ENCODE assay signal across 8 cellular contexts in the genomic region with DNA sequence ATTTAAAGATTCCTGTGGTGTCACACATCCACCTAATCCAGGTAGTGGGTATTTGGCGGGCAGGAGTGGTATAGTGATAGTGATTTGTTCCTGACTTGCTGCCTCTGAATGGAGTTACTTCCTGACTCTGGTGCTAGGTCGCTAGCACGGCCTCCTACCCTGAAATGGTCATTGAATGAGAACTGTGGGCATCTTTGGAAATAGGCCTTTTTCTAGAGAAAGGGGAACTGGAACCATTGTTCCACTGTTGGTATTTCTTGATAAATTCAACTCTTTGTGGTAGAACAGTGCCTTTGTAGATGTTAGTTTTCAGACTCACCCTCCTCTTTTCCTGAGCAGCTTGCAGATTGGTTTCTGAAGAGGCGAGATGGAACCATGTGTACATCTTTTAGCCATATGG. TPM values are rescaled to one million over a fixed set of nuclear protein-coding genes. Genes with fewer than 3 reads are reported as not detected.
DNase-seq lines count a peak whose midpoint lies in the region; ATAC-seq, FAIRE-seq and TF ChIP-seq lines count a peak whose summit lies in the region.

No MANE protein-coding gene starts in this region.

- H2AFZ ChIP-seq in HCT116 (ENCODE audit: low read depth, low read length, poor library complexity, severe bottlenecking): no peak overlapping the region
- H2AFZ ChIP-seq in astrocyte (ENCODE audit: low read depth, low read length): no peak overlapping the region

- H3K9me3 ChIP-seq in HCT116 (ENCODE audit: control insufficient read depth in 1 of 2, insufficient read depth in 1 of 2, low read depth in 1 of 2, low read length in 2 of 2) (no peaks in the 10 kb centered on the region), astrocyte (ENCODE audit: insufficient read depth, low read depth, low read length) (no peaks in the 10 kb centered on the region), uterus (no peaks in the 10 kb centered on the region)

- no peak overlapping the region for H3K27ac Mint-ChIP-seq in astrocyte (ENCODE audit: unreplicated experiment)

- no peak for TF ChIP-seq POLR2A in HCT116 (IDR thresholded peaks at IDR 0.05; ENCODE audit: borderline replicate concordance, extremely low read depth, insufficient read depth, insufficient read length)
- TF ChIP-seq POLR2A in uterus (IDR thresholded peaks at IDR 0.05): no peak

- no peaks in the 10 kb centered on the region for H3K9me3 Mint-ChIP-seq in astrocyte (ENCODE audit: unreplicated experiment)

- POLR2A ChIA-PET in HCT116 (lab: Charles Lee): no interaction called here

- H3K9ac ChIP-seq in HCT116 (ENCODE audit: low read length) (peak overlapping the region; percentile 68; the same call in 1 of the 2 replicates), astrocyte (ENCODE audit: low read length) (peak overlapping the region; percentile 34)

- H3K36me3 ChIP-seq in HCT116 (ENCODE audit: control insufficient read depth in 1 of 2, insufficient read depth in 2 of 2, low read length in 2 of 2) (no peaks in the 10 kb centered on the region), astrocyte (ENCODE audit: insufficient read depth, low read length) (no peaks in the 10 kb centered on the region), uterus (no peaks in the 10 kb centered on the region)

- intact Hi-C loops in HCT116 (cut with micrococcal nuclease): no loop called here
- intact Hi-C loops in uterus (cut with DNase I; ENCODE audit: low total_unique reads): no loop called here

- DNase-seq in HCT116 (ENCODE audit: low read depth, low spot score) (no peak), astrocyte (ENCODE audit: low read depth) (no peak), medulla oblongata (ENCODE audit: extremely low spot score) (peak; percentile 64), Ammon's horn (ENCODE audit: low spot score) (no peak), uterus (no peak)
- no peak for DNase-seq in NK-92 treated with Interleukin-12 subunit alpha and Interleukin-12 subunit beta, amount 100 ng/mL, for 24 hours (lab: John Stamatoyannopoulos, UW)

- FAIRE-seq in astrocyte (lab: Jason Lieb, UNC): no peak

- H3K4me1 Mint-ChIP-seq in astrocyte (ENCODE audit: low read depth, unreplicated experiment): peaks cover 24% of the 10 kb centered on the region

- TF ChIP-seq RAD21 in HCT116 (IDR thresholded peaks at IDR 0.05; ENCODE audit: low read depth): no peak

- H3K36me3 Mint-ChIP-seq in astrocyte (ENCODE audit: low read depth, unreplicated experiment): peaks cover 2% of the 10 kb centered on the region

- H3K4me1 ChIP-seq in HCT116 (ENCODE audit: control insufficient read depth in 1 of 2, insufficient read depth in 2 of 2, low read length in 2 of 2): peaks cover 2 to 38% of the 10 kb centered on the region in 2 experiments; a peak in 3 of 4 replicates
- peaks cover 41% of the 10 kb centered on the region for H3K4me1 ChIP-seq in astrocyte (ENCODE audit: insufficient read depth, low read length)
- H3K4me1 ChIP-seq in uterus: no peaks in the 10 kb centered on the region

- TF ChIP-seq CTCF in 22Rv1 (IDR thresholded peaks at IDR 0.05): no peak
- no peak for TF ChIP-seq CTCF in HCT116 (IDR thresholded peaks at IDR 0.05 in 2 of 3, conservative IDR thresholded peaks at IDR 0.05 in 1 of 3; ENCODE audit: borderline replicate concordance in 1 of 3, insufficient read depth in 1 of 3, low read depth in 2 of 3, low read length in 2 of 3)
- TF ChIP-seq CTCF in astrocyte (IDR thresholded peaks at IDR 0.05; ENCODE audit: insufficient read depth, low read depth, low read length): no peak
- TF ChIP-seq CTCF in uterus (IDR thresholded peaks at IDR 0.05): no peak

- H3K4me3 ChIP-seq in HCT116 (replicated peaks in 1 of 2; ENCODE audit: low read depth in 1 of 2, low read length in 2 of 2) (peak overlapping the region; percentile 81 to 91; a peak in 3 of 4 replicates), astrocyte (ENCODE audit: insufficient read depth, low read depth, low read length) (peak overlapping the region; percentile 87), uterus (peak overlapping the region in 1 of 2 donors; percentile 85)

- peak overlapping the region; percentile 90 for H3K4me2 ChIP-seq in HCT116 (ENCODE audit: low read length)
- H3K4me2 ChIP-seq in astrocyte (ENCODE audit: low read length): peak overlapping the region; percentile 98

- no peak for ATAC-seq in HCT116
- no peak for ATAC-seq in GM21526 (IDR thresholded peaks at IDR 0.05; ENCODE audit: low FRiP score, unreplicated experiment)

- RAD21 ChIA-PET in HCT116 (lab: Charles Lee; ENCODE audit: low non-redundant PET in 1 of 2, low total read pairs in 2 of 2, uncharacterized antibody in 2 of 2, unreplicated experiment in 2 of 2): no interaction called here

- H3K9me2 ChIP-seq in HCT116 (ENCODE audit: insufficient read depth): no peaks in the 10 kb centered on the region

- peak overlapping the region; percentile 63 for H3K4me3 Mint-ChIP-seq in astrocyte (ENCODE audit: unreplicated experiment)

- peaks cover 4% of the 10 kb centered on the region for H3K27me3 Mint-ChIP-seq in astrocyte (ENCODE audit: low read depth, unreplicated experiment)

- H3K27ac ChIP-seq in 22Rv1: peak overlapping the region; percentile 87
- H3K27ac ChIP-seq in HCT116 (ENCODE audit: low read depth, low read length): no peak overlapping the region
- peak overlapping the region; percentile 73 for H3K27ac ChIP-seq in astrocyte (ENCODE audit: low read depth, low read length)
- H3K27ac ChIP-seq in uterus: no peak overlapping the region

- H3K79me2 ChIP-seq in HCT116 (ENCODE audit: insufficient read depth, low read length) (peaks cover 36% of the 10 kb centered on the region), astrocyte (ENCODE audit: insufficient read depth, low read length) (peaks cover 60% of the 10 kb centered on the region)

- BruUV-seq in HCT116 (replicated peaks; lab: Mats Ljungman, UMichigan): no TSS peak

- H4K20me1 ChIP-seq in HCT116 (ENCODE audit: insufficient read depth) (no peaks in the 10 kb centered on the region), astrocyte (ENCODE audit: insufficient read depth, low read length) (peaks cover 55% of the 10 kb centered on the region)

- CTCF ChIA-PET in HCT116 (lab: Charles Lee): interaction anchor here (0.9 kb wide), 1 partner anchor 13 kb away, joined by 3 read pairs; no protein-coding TSS in a partner anchor

- H3K27me3 ChIP-seq in HCT116 (ENCODE audit: insufficient read depth, low read length): no peaks in the 10 kb centered on the region
- H3K27me3 ChIP-seq in astrocyte (ENCODE audit: insufficient read depth, low read length): no peaks in the 10 kb centered on the region
- no peaks in the 10 kb centered on the region for H3K27me3 ChIP-seq in uterus

TF ChIP-seq in HCT116, 20 proteins besides CTCF, POLR2A, EP300 and RAD21 (continues in another document):
- TF ChIP-seq, protein P1, sequence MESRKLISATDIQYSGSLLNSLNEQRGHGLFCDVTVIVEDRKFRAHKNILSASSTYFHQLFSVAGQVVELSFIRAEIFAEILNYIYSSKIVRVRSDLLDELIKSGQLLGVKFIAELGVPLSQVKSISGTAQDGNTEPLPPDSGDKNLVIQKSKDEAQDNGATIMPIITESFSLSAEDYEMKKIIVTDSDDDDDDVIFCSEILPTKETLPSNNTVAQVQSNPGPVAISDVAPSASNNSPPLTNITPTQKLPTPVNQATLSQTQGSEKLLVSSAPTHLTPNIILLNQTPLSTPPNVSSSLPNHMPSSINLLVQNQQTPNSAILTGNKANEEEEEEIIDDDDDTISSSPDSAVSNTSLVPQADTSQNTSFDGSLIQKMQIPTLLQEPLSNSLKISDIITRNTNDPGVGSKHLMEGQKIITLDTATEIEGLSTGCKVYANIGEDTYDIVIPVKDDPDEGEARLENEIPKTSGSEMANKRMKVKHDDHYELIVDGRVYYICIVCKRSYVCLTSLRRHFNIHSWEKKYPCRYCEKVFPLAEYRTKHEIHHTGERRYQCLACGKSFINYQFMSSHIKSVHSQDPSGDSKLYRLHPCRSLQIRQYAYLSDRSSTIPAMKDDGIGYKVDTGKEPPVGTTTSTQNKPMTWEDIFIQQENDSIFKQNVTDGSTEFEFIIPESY (IDR thresholded peaks at IDR 0.05; ENCODE audit: extremely low read depth, insufficient replicate concordance, low read length): no peak
- TF ChIP-seq, protein P2, sequence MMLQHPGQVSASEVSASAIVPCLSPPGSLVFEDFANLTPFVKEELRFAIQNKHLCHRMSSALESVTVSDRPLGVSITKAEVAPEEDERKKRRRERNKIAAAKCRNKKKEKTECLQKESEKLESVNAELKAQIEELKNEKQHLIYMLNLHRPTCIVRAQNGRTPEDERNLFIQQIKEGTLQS (IDR thresholded peaks at IDR 0.05): no peak
- TF ChIP-seq YY1 (IDR thresholded peaks at IDR 0.05; ENCODE audit: extremely low read depth, insufficient replicate concordance, low read depth, low read length) (no peak), EZH2phosphoT487 (IDR thresholded peaks at IDR 0.05; ENCODE audit: borderline replicate concordance) (no peak), SIN3A (IDR thresholded peaks at IDR 0.05; ENCODE audit: low read depth) (no peak), EGR1 (IDR thresholded peaks at IDR 0.05; ENCODE audit: low read depth) (no peak), CBX3 (IDR thresholded peaks at IDR 0.05; ENCODE audit: low read depth) (no peak), ZNF274 (IDR thresholded peaks at IDR 0.05; ENCODE audit: low read depth, low read length) (no peak), SP1 (IDR thresholded peaks at IDR 0.05; ENCODE audit: low read depth) (no peak)
- TF ChIP-seq, protein P3, sequence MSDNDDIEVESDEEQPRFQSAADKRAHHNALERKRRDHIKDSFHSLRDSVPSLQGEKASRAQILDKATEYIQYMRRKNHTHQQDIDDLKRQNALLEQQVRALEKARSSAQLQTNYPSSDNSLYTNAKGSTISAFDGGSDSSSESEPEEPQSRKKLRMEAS (IDR thresholded peaks at IDR 0.05): no peak

RNA-seq across cellular contexts. Expression of a gene that starts 1.5 kb away (rescaled TPM):
- total RNA-seq in HCT116 (2021; ENCODE audit: unreplicated experiment) (89.2 TPM), astrocyte (156 and 184 TPM in 2 replicates), uterus (10 to 100 TPM; 18.2 to 96.8 (median 57.7) TPM)
- polyA plus RNA-seq in HCT116 (2012): 111 and 113 TPM in 2 replicates

Comparison
In these comparisons a context has a peak if more than half of its experiments do, and no peak if none do; other contexts are left out.
1. H3K27ac ChIP-seq: peak in 22Rv1 (single experiment) and astrocyte (single experiment); none in HCT116 (single experiment) and uterus (0 of 2).